ENCODE assay signal across 9 cellular contexts in the genomic region with DNA sequence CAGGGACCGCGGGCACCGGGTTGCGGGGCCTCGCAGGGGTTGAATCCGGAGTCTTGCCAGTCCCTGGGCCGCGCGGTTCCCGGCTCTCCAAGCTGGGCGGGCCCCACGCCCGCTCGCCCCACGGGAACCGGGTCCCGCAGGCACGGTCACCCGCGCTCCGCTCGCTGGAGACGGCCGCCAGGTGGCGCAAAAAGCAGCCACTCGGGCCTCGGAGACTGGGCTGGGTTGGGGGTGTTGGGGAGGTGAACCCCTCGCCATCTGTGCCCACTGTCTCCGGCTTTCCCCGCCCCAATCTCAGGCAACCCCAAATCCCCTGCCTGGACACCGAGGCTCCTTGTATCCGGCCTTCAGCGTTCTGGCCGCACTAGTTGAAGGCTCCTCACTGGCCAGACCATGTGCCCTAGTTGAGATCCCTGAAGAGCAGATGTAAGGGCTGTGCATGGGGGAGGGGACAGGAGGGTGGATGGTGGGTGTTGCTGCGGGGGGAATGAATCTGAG. TPM values are rescaled to one million over a fixed set of nuclear protein-coding genes. Genes with fewer than 3 reads are reported as not detected.
DNase-seq lines count a peak whose midpoint lies in the region; ATAC-seq and TF ChIP-seq lines count a peak whose summit lies in the region.
"Had no signal": no experiment of that assay in that cellular context is flagged by ENCODE, and none has a peak within 500 bp of the region (broad histone marks: within the 10 kb centered on the region; RNA-seq: fewer than 3 reads in every experiment).

No MANE protein-coding gene starts in this region.

- ATAC-seq in right lobe of liver (peak; percentile 32 to 56 (median 43)), GM18861 (IDR thresholded peaks at IDR 0.05; ENCODE audit: unreplicated experiment) (no peak)
- peak; percentile 64 to 65 for ATAC-seq in stimulated activated naive B cell treated with anti-CD40 and anti-IgM and Interleukin-4, amounts not matched to agents 10 μg/mL and 1 μg/mL and 100 μg/mL, for 72 hours (replicated peaks)

- peaks cover 0 to 30% (median 3%) of the 10 kb centered on the region in 4 donors for H3K4me1 ChIP-seq in right lobe of liver

- no peaks in the 10 kb centered on the region for H3K9me3 ChIP-seq in right lobe of liver

- no peak overlapping the region for H3K27ac Mint-ChIP-seq in chondrocyte (ENCODE audit: unreplicated experiment)
- no peak overlapping the region for H3K27ac Mint-ChIP-seq in stimulated activated naive B cell treated with anti-CD40 and anti-IgM and Interleukin-4, amounts not matched to agents 10 μg/mL and 1 μg/mL and 100 μg/mL, for 72 hours

- H3K27me3 Mint-ChIP-seq in chondrocyte (ENCODE audit: low read depth), result peaks cover 21% of the 10 kb centered on the region
- H3K27me3 Mint-ChIP-seq in stimulated activated naive B cell treated with anti-CD40 and anti-IgM and Interleukin-4, amounts not matched to agents 10 μg/mL and 1 μg/mL and 100 μg/mL, for 72 hours, result peaks cover 51 to 67% of the 10 kb centered on the region in 2 donors

- peak; percentile 28 for DNase-seq in SKM-1 treated with dmso at 0.1 percent for 144 hours (lab: John Stamatoyannopoulos, UW; ENCODE audit: unreplicated experiment)
- no peak for DNase-seq in SKM-1 (lab: John Stamatoyannopoulos, UW; ENCODE audit: unreplicated experiment)
- DNase-seq in chondrocyte (ENCODE audit: low spot score), result no peak
- peak; percentile 62 to 80 (median 64) for DNase-seq in right lobe of liver
- DNase-seq in stimulated activated naive B cell treated with anti-CD40 and anti-IgM and Interleukin-4, amounts not matched to agents 10 μg/mL and 1 μg/mL and 100 μg/mL, for 72 hours, result peak; percentile 30
- no peak for DNase-seq in HuH-7 (ENCODE audit: low spot score)

- TF ChIP-seq CTCF in VCaP (conservative IDR thresholded peaks at IDR 0.05), result peak; percentile 93
- peak; percentile 94 for TF ChIP-seq CTCF in chondrocyte (IDR thresholded peaks at IDR 0.05)
- TF ChIP-seq CTCF in right lobe of liver (IDR thresholded peaks at IDR 0.05), result peak; percentile 74 to 89 (median 79)

- H3K27ac ChIP-seq in VCaP (no peak overlapping the region), right lobe of liver (peak overlapping the region in 1 of 3 donors; percentile 40)
- H3K27ac ChIP-seq: epithelial cell of prostate had no signal

- no peaks in the 10 kb centered on the region for H3K9me3 Mint-ChIP-seq in chondrocyte (ENCODE audit: low read depth)
- H3K9me3 Mint-ChIP-seq in stimulated activated naive B cell treated with anti-CD40 and anti-IgM and Interleukin-4, amounts not matched to agents 10 μg/mL and 1 μg/mL and 100 μg/mL, for 72 hours, result no peaks in the 10 kb centered on the region

- 2% methylated on average over 5 of the region's 35 CpGs for WGBS in right lobe of liver (ENCODE audit: insufficient coverage, low coverage, low lambda C conversion rate, missing lambda C conversion rate)

- peak overlapping the region; percentile 55 for H3K4me3 Mint-ChIP-seq in chondrocyte (ENCODE audit: unreplicated experiment)
- peak overlapping the region; percentile 67 to 74 for H3K4me3 Mint-ChIP-seq in stimulated activated naive B cell treated with anti-CD40 and anti-IgM and Interleukin-4, amounts not matched to agents 10 μg/mL and 1 μg/mL and 100 μg/mL, for 72 hours

- H3K4me1 Mint-ChIP-seq in chondrocyte (ENCODE audit: low read depth), result peaks cover 12% of the 10 kb centered on the region
- H3K4me1 Mint-ChIP-seq in stimulated activated naive B cell treated with anti-CD40 and anti-IgM and Interleukin-4, amounts not matched to agents 10 μg/mL and 1 μg/mL and 100 μg/mL, for 72 hours, result peaks cover 10 to 14% of the 10 kb centered on the region in 2 donors

- no peak for TF ChIP-seq POLR2A in right lobe of liver (IDR thresholded peaks at IDR 0.05)

- peak overlapping the region in 2 of 3 donors; percentile 32 to 48 for H3K4me3 ChIP-seq in right lobe of liver

- intact Hi-C loops in right lobe of liver (cut with DNase I), result loop anchor here in 1 of 2 donors (5.0 kb wide), 1 partner anchor 180 kb away; no protein-coding TSS in a partner anchor

- no peaks in the 10 kb centered on the region for H3K36me3 ChIP-seq in right lobe of liver

- no peaks in the 10 kb centered on the region for H3K27me3 ChIP-seq in right lobe of liver

- H3K36me3 Mint-ChIP-seq in chondrocyte (ENCODE audit: low read depth), result peaks cover 4% of the 10 kb centered on the region
- H3K36me3 Mint-ChIP-seq in stimulated activated naive B cell treated with anti-CD40 and anti-IgM and Interleukin-4, amounts not matched to agents 10 μg/mL and 1 μg/mL and 100 μg/mL, for 72 hours, result peaks cover 0 to 5% of the 10 kb centered on the region in 2 donors

RNA-seq across cellular contexts. Expression of gene ACHE, which starts 1.5 kb away (rescaled TPM):
- total RNA-seq in chondrocyte (1.4 to 2.9 TPM (median 2.6 TPM) in 3 replicates), right lobe of liver (1 to 10 TPM in 5 of 6 experiments, under 1 TPM in 1; 0.59 to 6.0 (median 3.0) TPM)

RNA-seq across cellular contexts. Expression of gene UFSP1, which starts 7.6 kb away (rescaled TPM):
- total RNA-seq in chondrocyte, result 4.1 to 5.0 TPM (median 4.3 TPM) in 3 replicates
- 1 to 10 TPM; 1.0 to 3.4 (median 2.1) TPM for total RNA-seq in right lobe of liver

RNA-seq across cellular contexts. Expression of gene SRRT, which starts 22.3 kb away (rescaled TPM):
- 104 to 138 TPM (median 105 TPM) in 3 replicates for total RNA-seq in chondrocyte
- 10 to 100 TPM; 22.4 to 65.7 (median 49.1) TPM for total RNA-seq in right lobe of liver

RNA-seq across cellular contexts. Expression of gene TRIP6, which starts 30.0 kb away (rescaled TPM):
- total RNA-seq in chondrocyte (91.6 to 104 TPM (median 98.4 TPM) in 3 replicates), right lobe of liver (10 to 100 TPM; 21.4 to 58.6 (median 43.2) TPM)

RNA-seq across cellular contexts. Expression of gene SLC12A9, which starts 44.6 kb away (rescaled TPM):
- total RNA-seq in chondrocyte, result 23.5 to 26.6 TPM (median 26.0 TPM) in 3 replicates
- 10 to 100 TPM in 2 of 6 experiments, 1 to 10 TPM in 4; 7.1 to 10.6 (median 9.2) TPM for total RNA-seq in right lobe of liver

Comparison
In these comparisons a context has a peak if more than half of its experiments do, and no peak if none do; other contexts are left out.
1. DNase-seq: peak in SKM-1 treated with dmso at 0.1 percent for 144 hours (single experiment), right lobe of liver (3 of 3) and stimulated activated naive B cell treated with anti-CD40 and anti-IgM and Interleukin-4, amounts not matched to agents 10 μg/mL and 1 μg/mL and 100 μg/mL, for 72 hours (single experiment); none in SKM-1 (single experiment), chondrocyte (single experiment) and HuH-7 (single experiment).
2. Peak in every context shown above with its lines, with median percentiles within 50 percentile points of each other: CTCF ChIP-seq.